In genomic region chr5:97183100-97183929, GRCh38 we compare ENCODE assay signal across 1 cellular context.
TF ChIP-seq lines count a peak whose summit lies in the region.

RIOK2 (minus strand) TSS chr5:97183247; CDS start chr5:97183191, 56 bp downstream.

TF ChIP-seq in K562, 482 proteins besides CTCF, POLR2A, EP300 and RAD21 (continued from another document and continues in another):
- TF ChIP-seq ZNF592 (IDR thresholded peaks at IDR 0.05) (peak; percentile 95), OTX1 (CRISPR knock-in tag; IDR thresholded peaks at IDR 0.05) (no peak), CXXC5 (CRISPR knock-in tag; IDR thresholded peaks at IDR 0.05) (peak; percentile 62), MEIS2 (IDR thresholded peaks at IDR 0.05; ENCODE audit: partially characterized antibody) (peak; percentile 86), PHF8 (IDR thresholded peaks at IDR 0.05; ENCODE audit: borderline replicate concordance, low read length) (peak; percentile 78; the same call in 1 of the 2 replicates), TBP (optimal IDR thresholded peaks at IDR 0.05; ENCODE audit: low read depth, low read length) (peak; percentile 68), GMEB1 (CRISPR knock-in tag; IDR thresholded peaks at IDR 0.05) (peak; percentile 45), ZNF644 (tag; IDR thresholded peaks at IDR 0.05; ENCODE audit: low read depth) (peak; percentile 35; the same call in 1 of the 2 replicates), USF1 (CRISPR knock-in tag; IDR thresholded peaks at IDR 0.05) (peak; percentile 84), SRSF1 (IDR thresholded peaks at IDR 0.05; ENCODE audit: low read depth, low read length) (no peak), SMARCC2 (IDR thresholded peaks at IDR 0.05; ENCODE audit: low read depth) (no peak), HMBOX1 (IDR thresholded peaks at IDR 0.05) (no peak), ZBTB33 (CRISPR knock-in tag; IDR thresholded peaks at IDR 0.05) (peak; percentile 54; the same call in 1 of the 2 replicates), CCNT2 (IDR thresholded peaks at IDR 0.05; ENCODE audit: borderline replicate concordance, extremely low read depth, insufficient read length, low read depth, low read length) (no peak), SIN3A (IDR thresholded peaks at IDR 0.05; ENCODE audit: borderline replicate concordance in 2 of 2, control insufficient read depth in 1 of 2, low read depth in 2 of 2, low read length in 2 of 2) (peak in 1 of 2 experiments; percentile 79; a peak in 2 of 4 replicates), FOXK2 (conservative IDR thresholded peaks at IDR 0.05 in 1 of 2, IDR thresholded peaks at IDR 0.05 in 1 of 2; ENCODE audit: low read depth in 2 of 2) (peak; percentile 28 to 90; a peak in 3 of 4 replicates), ZNF354B (CRISPR knock-in tag; IDR thresholded peaks at IDR 0.05) (no peak), HMG20A (CRISPR knock-in tag; conservative IDR thresholded peaks at IDR 0.05) (no peak), SMAD3 (CRISPR knock-in tag; conservative IDR thresholded peaks at IDR 0.05) (no peak), HDAC1 (IDR thresholded peaks at IDR 0.05) (peak in 1 of 2 experiments; percentile 57; a peak in 2 of 4 replicates), ATF4 (CRISPR knock-in tag; IDR thresholded peaks at IDR 0.05) (no peak), SMARCB1 (IDR thresholded peaks at IDR 0.05; ENCODE audit: insufficient read length, low read depth) (no peak), IRF2 (CRISPR knock-in tag; IDR thresholded peaks at IDR 0.05) (no peak), POLR2AphosphoS5 (IDR thresholded peaks at IDR 0.05; ENCODE audit: control insufficient read depth, insufficient read depth, low read depth, low read length) (peak; percentile 73), UBTF (IDR thresholded peaks at IDR 0.05; ENCODE audit: borderline replicate concordance in 1 of 2, low read depth in 2 of 2, low read length in 2 of 2) (0 out of 4 replicates have a peak, but pooled peaks of 1 of the 2 experiments have one; percentile 11), ZNF316 (IDR thresholded peaks at IDR 0.05) (0 out of 2 replicates have a peak, but pooled peaks have one; percentile 6), ZNF280B (CRISPR knock-in tag; IDR thresholded peaks at IDR 0.05) (no peak), ATF7 (IDR thresholded peaks at IDR 0.05) (peak; percentile 85), ZNF395 (CRISPR knock-in tag; IDR thresholded peaks at IDR 0.05) (peak; percentile 7; the same call in 1 of the 2 replicates), SRSF9 (IDR thresholded peaks at IDR 0.05; ENCODE audit: borderline replicate concordance, low read depth, low read length) (no peak), ZBTB12 (CRISPR knock-in tag; IDR thresholded peaks at IDR 0.05) (no peak), ZNF785 (CRISPR knock-in tag; IDR thresholded peaks at IDR 0.05) (no peak), PML (IDR thresholded peaks at IDR 0.05; ENCODE audit: low read length) (peak; percentile 64), ZC3H8 (IDR thresholded peaks at IDR 0.05) (no peak), L3MBTL2 (IDR thresholded peaks at IDR 0.05) (peak; percentile 100), KAT7 (CRISPR knock-in tag; IDR thresholded peaks at IDR 0.05; ENCODE audit: borderline replicate concordance) (peak; percentile 74; the same call in 1 of the 2 replicates), NFIC (IDR thresholded peaks at IDR 0.05) (peak; percentile 100), NEUROD1 (IDR thresholded peaks at IDR 0.05; ENCODE audit: borderline replicate concordance, low read depth, low read length, partially characterized antibody) (peak; percentile 68), RCOR1 (IDR thresholded peaks at IDR 0.05; ENCODE audit: borderline replicate concordance in 1 of 2, low read depth in 2 of 2, low read length in 2 of 2) (no peak), LARP7 (IDR thresholded peaks at IDR 0.05) (0 out of 2 replicates have a peak, but pooled peaks have one; percentile 49)
